In genomic region chr10:122374859-122375721, GRCh38 we compare ENCODE assay signal across 8 cellular contexts. TPM values are rescaled to one million over a fixed set of nuclear protein-coding genes. Genes with fewer than 3 reads are reported as not detected.
DNase-seq lines count a peak whose midpoint lies in the region; ATAC-seq, FAIRE-seq and TF ChIP-seq lines count a peak whose summit lies in the region.

No MANE protein-coding gene starts in this region.

- H3K4me3 ChIP-seq in BJ (ENCODE audit: low read depth, low read length) (peak overlapping the region; percentile 88), neuronal stem cell (ENCODE audit: low read length in 2 of 2) (peak overlapping the region; percentile 76 to 93), stomach smooth muscle (ENCODE audit: low read length in 2 of 2) (peak overlapping the region; percentile 88 to 91)

- H3K4me1 ChIP-seq in foreskin keratinocyte: peaks cover 28% of the 10 kb centered on the region
- peaks cover 0 to 13% of the 10 kb centered on the region in 2 donors for H3K4me1 ChIP-seq in neuronal stem cell (ENCODE audit: control insufficient read depth in 2 of 2, insufficient read depth in 1 of 2, low read depth in 1 of 2, low read length in 2 of 2)
- peaks cover 20% of the 10 kb centered on the region for H3K4me1 ChIP-seq in stomach smooth muscle (ENCODE audit: control insufficient read depth, insufficient read depth, low read length)

- ATAC-seq in GM19035 (IDR thresholded peaks at IDR 0.05; ENCODE audit: unreplicated experiment) (peak; percentile 54), HG03196 (IDR thresholded peaks at IDR 0.05; ENCODE audit: unreplicated experiment) (peak; percentile 61), foreskin keratinocyte (peak; percentile 46)

- H3K36me3 ChIP-seq in BJ (ENCODE audit: control insufficient read depth, insufficient read depth, low read length) (no peaks in the 10 kb centered on the region), neuronal stem cell (replicated peaks in 1 of 2; ENCODE audit: control insufficient read depth in 2 of 2, insufficient read depth in 2 of 2, low read length in 2 of 2) (no peaks in the 10 kb centered on the region), stomach smooth muscle (ENCODE audit: control insufficient read depth in 2 of 2, insufficient read depth in 2 of 2, low read length in 2 of 2) (no peaks in the 10 kb centered on the region)

- H3K9me3 ChIP-seq in neuronal stem cell (replicated peaks in 1 of 2; ENCODE audit: control insufficient read depth in 2 of 2, insufficient read depth in 1 of 2, low read depth in 1 of 2, low read length in 2 of 2) (peaks cover 0 to 3% of the 10 kb centered on the region in 2 donors), stomach smooth muscle (ENCODE audit: control insufficient read depth in 2 of 2, low read length in 2 of 2) (no peaks in the 10 kb centered on the region)

- H4K91ac ChIP-seq in neuronal stem cell (ENCODE audit: low read depth, low read length, poor library complexity): no peak overlapping the region

- H2AFZ ChIP-seq in neuronal stem cell (ENCODE audit: low read length): peak overlapping the region; percentile 96

- TF ChIP-seq CTCF in BJ (IDR thresholded peaks at IDR 0.05; ENCODE audit: insufficient read depth, low read depth, low read length) (no peak), foreskin keratinocyte (conservative IDR thresholded peaks at IDR 0.05) (no peak)

- peak overlapping the region; percentile 81 for H3K4me2 ChIP-seq in neuronal stem cell (ENCODE audit: insufficient read depth, low read length, poor library complexity, severe bottlenecking)

- CTCF ChIA-PET in BJ (lab: Yijun Ruan, JAX): interaction anchor here (0.9 to 1.7 kb wide), 3 partner anchors 15 to 60 kb away, joined by 3 to 6 read pairs (median 4); no protein-coding TSS in a partner anchor

- H3K14ac ChIP-seq in neuronal stem cell (ENCODE audit: low read length): no peak overlapping the region

- H2BK120ac ChIP-seq in neuronal stem cell (ENCODE audit: low read depth, low read length): peak overlapping the region; percentile 77

- no peak overlapping the region for H2BK5ac ChIP-seq in neuronal stem cell (ENCODE audit: low read length)

- POLR2A ChIA-PET in BJ (lab: Charles Lee): interaction anchor here (0.6 to 0.9 kb wide), 5 partner anchors 12 to 67 kb away, joined by 3 to 9 read pairs (median 7); no protein-coding TSS in a partner anchor

- no peak overlapping the region for H4K8ac ChIP-seq in neuronal stem cell (ENCODE audit: low read depth, low read length)

- H2BK15ac ChIP-seq in neuronal stem cell (ENCODE audit: low read length): peak overlapping the region; percentile 74

- FAIRE-seq in RCC 7860 (lab: Jason Lieb, UNC): peak; percentile 71

- H3K27ac ChIP-seq in foreskin keratinocyte: peak overlapping the region; percentile 94
- peak overlapping the region; percentile 51 for H3K27ac ChIP-seq in neuronal stem cell (replicated peaks; ENCODE audit: low read length)
- peak overlapping the region; percentile 83 for H3K27ac ChIP-seq in stomach smooth muscle (ENCODE audit: low read length)

- H3K27me3 ChIP-seq in BJ (ENCODE audit: control insufficient read depth, insufficient read depth, low read length): peaks cover 1% of the 10 kb centered on the region; the same call in 1 of the 2 replicates
- no peaks in the 10 kb centered on the region for H3K27me3 ChIP-seq in foreskin keratinocyte
- no peaks in the 10 kb centered on the region for H3K27me3 ChIP-seq in neuronal stem cell (ENCODE audit: control insufficient read depth in 3 of 3, insufficient read depth in 3 of 3, low read depth in 1 of 3, low read length in 3 of 3)
- H3K27me3 ChIP-seq in stomach smooth muscle (ENCODE audit: control insufficient read depth in 1 of 2, insufficient read depth in 2 of 2, low read length in 2 of 2): no peaks in the 10 kb centered on the region

- DNase-seq in BJ (ENCODE audit: low read depth) (no peak), RCC 7860 (ENCODE audit: low spot score) (peak; percentile 54), foreskin keratinocyte (peak; percentile 38 to 54), neuronal stem cell (ENCODE audit: low spot score) (peak; percentile 50)
- DNase-seq in activated gamma-delta T cell treated with anti-CD3 and anti-CD28 coated beads, Interleukin-2, amount 50 U/mL, for 16 hours (ENCODE audit: low read depth): peak; percentile 47

- no peak overlapping the region for H3K4ac ChIP-seq in neuronal stem cell (ENCODE audit: low read length)

- H3K9ac ChIP-seq in neuronal stem cell (ENCODE audit: low read depth, low read length, poor library complexity) (peak overlapping the region; percentile 94), stomach smooth muscle (ENCODE audit: low read length in 2 of 2) (peak overlapping the region; percentile 80 to 91)

- H2AK5ac ChIP-seq in neuronal stem cell (ENCODE audit: low read depth, low read length): no peak overlapping the region

- H3K79me1 ChIP-seq in neuronal stem cell (ENCODE audit: low read depth, low read length): no peaks in the 10 kb centered on the region

- no peak overlapping the region for H2BK12ac ChIP-seq in neuronal stem cell (ENCODE audit: low read length)

- peak overlapping the region; percentile 96 for H3K18ac ChIP-seq in neuronal stem cell (ENCODE audit: low read length)

- WGBS in neuronal stem cell (ENCODE audit: extremely low coverage in 2 of 2, insufficient read length in 2 of 2, insufficient replicate concordance in 1 of 2), 2 donors: no CpG with 5 or more reads among the region's 93 CpGs

- H3K23ac ChIP-seq in neuronal stem cell (ENCODE audit: low read depth, low read length, poor library complexity): peak overlapping the region; percentile 83

RNA-seq across cellular contexts. Expression of gene PLEKHA1, which starts 0.6 kb away (rescaled TPM):
- 18.6 and 31.2 TPM in 2 replicates for polyA plus RNA-seq in BJ (2011; rRNA removed)
- 8.7 and 11.8 TPM in 2 replicates for polyA minus RNA-seq in BJ (2011; rRNA and poly(A)+ RNA removed)
- total RNA-seq in foreskin keratinocyte: 48.6 and 54.8 TPM in 2 replicates
- polyA plus RNA-seq in foreskin keratinocyte: 13.9 and 14.5 TPM in 2 replicates
- 35.0 TPM for polyA plus RNA-seq in neuronal stem cell (2013, experiment 1 of 2)
- 35.1 TPM for polyA plus RNA-seq in neuronal stem cell (2013, experiment 2 of 2)
